Comparison of ENCODE assay signal across 30 cellular contexts in the genomic region with DNA sequence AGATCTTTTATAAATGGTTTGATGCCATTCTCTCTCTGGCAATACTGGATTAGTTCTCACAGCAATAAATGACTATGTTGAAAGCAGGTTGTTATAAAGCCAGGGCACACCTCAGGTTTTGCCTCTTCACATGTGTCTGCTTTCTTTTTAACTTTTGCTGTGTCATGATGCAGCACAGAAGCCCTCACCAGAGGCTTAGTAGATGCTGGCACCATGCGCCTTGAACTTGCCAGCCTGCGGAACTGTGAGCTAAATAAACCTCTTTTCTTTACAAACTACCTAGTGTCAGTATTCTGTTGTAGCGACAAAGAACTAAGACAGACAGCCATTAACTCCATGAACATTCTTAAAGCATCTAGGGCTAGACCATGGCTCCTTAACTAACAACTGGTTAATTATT. TPM values are rescaled to one million over a fixed set of nuclear protein-coding genes. Genes with fewer than 3 reads are reported as not detected.
"Had no signal": no experiment of that assay in that cellular context is flagged by ENCODE, and none has a peak within 500 bp of the region (broad histone marks: within the 10 kb centered on the region; RNA-seq: fewer than 3 reads in every experiment).

No MANE protein-coding gene starts in this region.

- H3K27ac ChIP-seq: ascending aorta, cardiac muscle cell, VCaP had no signal

- H3K36me3 ChIP-seq: ascending aorta, cardiac muscle cell had no signal

- ATAC-seq: activated CD8-positive, alpha-beta T cell treated with anti-CD3 and anti-CD28 coated beads for 36 hours; activated naive CD8-positive, alpha-beta T cell treated with anti-CD3 and anti-CD28 coated beads, Interleukin-2, amount 50 U/mL, for 24 hours; activated T-cell treated with anti-CD3 and anti-CD28 coated beads, Interleukin-2, amount 50 U/mL, for 4 hours; activated T-cell treated with anti-CD3 and anti-CD28 coated beads, Interleukin-2, amount 50 U/mL, for 72 hours; activated T-helper 17 cell treated with anti-CD3 and anti-CD28 coated beads, Interleukin-2, amount 50 U/mL, for 72 hours had no signal

- H3K27me3 ChIP-seq: ascending aorta, cardiac muscle cell had no signal

- FAIRE-seq: bronchial epithelial cell, TTC549 had no signal

- DNase-seq: activated B cell treated with CpG ODN at 0.5 μM for 24 hours; activated CD4-positive, alpha-beta memory T cell treated with anti-CD3 and anti-CD28 coated beads for 36 hours; activated CD4-positive, alpha-beta T cell treated with anti-CD3 and anti-CD28 coated beads for 4 hours; activated CD4-positive, alpha-beta T cell treated with anti-CD3 and anti-CD28 coated beads, Interleukin-2, amount 10 ng/mL, durations not matched to agents 24 days and 14 days; activated CD4-positive, CD25-positive, alpha-beta regulatory T cell treated with anti-CD3 and anti-CD28 coated beads, Interleukin-2, amount 50 U/mL, for 72 hours; activated CD8-positive, alpha-beta memory T cell treated with anti-CD3 and anti-CD28 coated beads, Interleukin-2, amount 50 U/mL, for 4 hours; activated CD8-positive, alpha-beta T cell treated with anti-CD3 and anti-CD28 coated beads for 36 hours; activated effector memory CD4-positive, alpha-beta T cell treated with anti-CD3 and anti-CD28 coated beads, Interleukin-2, amount 50 U/mL, for 16 hours; activated gamma-delta T cell treated with Interleukin-2 at 50 U/mL for 16 hours; activated naive CD4-positive, alpha-beta T cell treated with anti-CD3 and anti-CD28 coated beads, Interleukin-2, amount 10 ng/mL, durations not matched to agents 7 days and 5 days; activated naive CD4-positive, alpha-beta T cell treated with Interleukin-2 at 50 U/mL for 16 hours; activated naive CD8-positive, alpha-beta T cell treated with anti-CD3 and anti-CD28 coated beads, Interleukin-2, amount 10 ng/mL, durations not matched to agents 7 days and 5 days; activated naive CD8-positive, alpha-beta T cell treated with anti-CD3 and anti-CD28 coated beads, Interleukin-2, amount 50 U/mL, for 24 hours; activated T-cell treated with anti-CD3 and anti-CD28 coated beads for 4 hours; activated T-cell treated with anti-CD3 and anti-CD28 coated beads, Interleukin-2, amount 50 U/mL, for 1 hour; activated T-cell treated with anti-CD3 and anti-CD28 coated beads, Interleukin-2, amount 50 U/mL, for 4 hours; activated T-cell treated with anti-CD3 and anti-CD28 coated beads, Interleukin-2, amount 50 U/mL, for 72 hours; amygdala; anterior cingulate cortex; caudate nucleus; cerebellar nuclear complex; T-helper 1 cell; T-helper 2 cell; T-helper 9 cell had no signal

- H3K9me3 ChIP-seq: ascending aorta had no signal

- H3K4me3 ChIP-seq: ascending aorta, cardiac muscle cell had no signal

- H3K4me1 ChIP-seq: ascending aorta had no signal

RNA-seq across cellular contexts. Expression of gene GPR63, which starts 15.3 kb away (rescaled TPM):
- polyA plus RNA-seq: cardiac muscle cell had no signal
